19 cellular contexts compared by ENCODE assay signal in the genomic region with DNA sequence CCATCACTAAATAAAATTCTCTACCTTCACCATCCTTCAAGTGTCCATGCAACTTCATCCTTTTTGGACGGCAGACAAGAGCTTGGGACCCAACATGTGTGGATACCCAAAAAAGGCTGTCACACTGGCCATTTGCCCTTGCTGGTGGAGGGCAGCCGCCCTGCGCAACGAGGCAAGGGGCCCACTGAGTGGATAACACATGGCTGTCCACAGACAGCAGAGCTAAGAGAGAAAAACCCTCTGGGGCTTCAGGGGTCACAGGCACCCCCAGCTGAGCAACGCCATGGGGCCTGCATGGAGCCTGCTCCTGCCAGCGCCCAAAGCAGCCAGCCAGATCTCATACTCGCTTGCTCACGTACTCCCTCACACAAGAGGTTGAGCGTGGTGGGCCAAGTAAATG.
A peak's percentile ranks its signal among the peaks of the same experiment; 100 is the strongest.
DNase-seq lines count a peak whose midpoint lies in the region; ATAC-seq and TF ChIP-seq lines count a peak whose summit lies in the region.
"Had no signal": no experiment of that assay in that cellular context is flagged by ENCODE, and none has a peak within 500 bp of the region (broad histone marks: within the 10 kb centered on the region; RNA-seq: fewer than 3 reads in every experiment).

No MANE protein-coding gene starts in this region.

- no peak overlapping the region for H2BK120ac ChIP-seq in neuronal stem cell (ENCODE audit: low read depth, low read length)

- no peaks in the 10 kb centered on the region for H3K79me2 ChIP-seq in OCI-LY3 (ENCODE audit: low read length)

- H3K9me3 ChIP-seq in right cardiac atrium (ENCODE audit: control insufficient read depth, low read length) = no peaks in the 10 kb centered on the region
- H3K9me3 ChIP-seq in OCI-LY3 (ENCODE audit: insufficient read depth, low read length) = peaks cover 6% of the 10 kb centered on the region; the same call in 1 of the 2 replicates
- peaks cover 0 to 2% of the 10 kb centered on the region in 2 donors for H3K9me3 ChIP-seq in neuronal stem cell (replicated peaks in 1 of 2; ENCODE audit: control insufficient read depth in 2 of 2, insufficient read depth in 1 of 2, low read depth in 1 of 2, low read length in 2 of 2)

- H2BK12ac ChIP-seq in neuronal stem cell (ENCODE audit: low read length) = no peak overlapping the region

- H3K4me2 ChIP-seq in OCI-LY3 (ENCODE audit: low read length) (peak overlapping the region; percentile 56), neuronal stem cell (ENCODE audit: insufficient read depth, low read length, poor library complexity, severe bottlenecking) (no peak overlapping the region)
- H3K4me2 ChIP-seq: GM23338 had no signal

- no peak overlapping the region for H4K91ac ChIP-seq in neuronal stem cell (ENCODE audit: low read depth, low read length, poor library complexity)

- H3K4me3 ChIP-seq in right cardiac atrium (ENCODE audit: low read length) (no peak overlapping the region), OCI-LY3 (ENCODE audit: low read length) (peak overlapping the region; percentile 5; the same call in 1 of the 2 replicates), neuronal stem cell (ENCODE audit: low read length in 2 of 2) (peak overlapping the region in 1 of 2 donors; percentile 15)
- H3K4me3 ChIP-seq: GM12878, GM23338 had no signal

- H3K9ac ChIP-seq in OCI-LY3 (ENCODE audit: low read length) (peak overlapping the region; percentile 42; the same call in 1 of the 2 replicates), neuronal stem cell (ENCODE audit: low read depth, low read length, poor library complexity) (no peak overlapping the region)

- no peak overlapping the region for H3K23ac ChIP-seq in neuronal stem cell (ENCODE audit: low read depth, low read length, poor library complexity)

- no peak overlapping the region for H3K4ac ChIP-seq in neuronal stem cell (ENCODE audit: low read length)

- no peak overlapping the region for H2BK5ac ChIP-seq in neuronal stem cell (ENCODE audit: low read length)

- peaks cover 3% of the 10 kb centered on the region for H3K4me1 ChIP-seq in right cardiac atrium (ENCODE audit: control insufficient read depth, insufficient read depth, low read length)
- H3K4me1 ChIP-seq in OCI-LY3 (ENCODE audit: low read length) = peaks cover 59% of the 10 kb centered on the region
- no peaks in the 10 kb centered on the region for H3K4me1 ChIP-seq in neuronal stem cell (ENCODE audit: control insufficient read depth in 2 of 2, insufficient read depth in 1 of 2, low read depth in 1 of 2, low read length in 2 of 2)

- H3K79me1 ChIP-seq in neuronal stem cell (ENCODE audit: low read depth, low read length) = no peaks in the 10 kb centered on the region

- H2AFZ ChIP-seq in OCI-LY3 (ENCODE audit: low read depth, low read length) = no peak overlapping the region
- H2AFZ ChIP-seq in neuronal stem cell (ENCODE audit: low read length) = no peak overlapping the region
- H2AFZ ChIP-seq: GM23338 had no signal

- H4K8ac ChIP-seq in neuronal stem cell (ENCODE audit: low read depth, low read length) = no peak overlapping the region

- WGBS in right cardiac atrium = 95% methylated on average over 9 of the region's 9 CpGs
- no CpG with 5 or more reads among the region's 9 CpGs for WGBS in neuronal stem cell (ENCODE audit: extremely low coverage in 2 of 2, insufficient read length in 2 of 2, insufficient replicate concordance in 1 of 2), 2 donors

- H3K14ac ChIP-seq in neuronal stem cell (ENCODE audit: low read length) = no peak overlapping the region

- peak in 2 of 3 donors; percentile 17 to 28 for DNase-seq in right cardiac atrium
- DNase-seq in left ventricle myocardium superior = no peak
- no peak for DNase-seq in neuronal stem cell (ENCODE audit: low spot score)
- no peak for DNase-seq in effector CD8-positive, alpha-beta T cell (lab: John Stamatoyannopoulos, UW)
- DNase-seq in NCI-H510A (lab: John Stamatoyannopoulos, UW) = no peak
- DNase-seq in NCI-H1105 (lab: John Stamatoyannopoulos, UW) = no peak
- DNase-seq: CD4-positive, alpha-beta T cell; CD8-positive, alpha-beta memory T cell; DMS 273 treated with DMSO at 0.1 percent for 48 hours; DMS79; EL; GDM1; H9 had no signal

- no peak overlapping the region for H2AK5ac ChIP-seq in neuronal stem cell (ENCODE audit: low read depth, low read length)

- H3K36me3 ChIP-seq in OCI-LY3 (replicated peaks; ENCODE audit: low read depth, low read length) (peaks cover 4% of the 10 kb centered on the region), neuronal stem cell (replicated peaks in 1 of 2; ENCODE audit: control insufficient read depth in 2 of 2, insufficient read depth in 2 of 2, low read length in 2 of 2) (no peaks in the 10 kb centered on the region)

- ATAC-seq in right cardiac atrium = no peak
- ATAC-seq in left ventricle myocardium superior = no peak
- no peak for ATAC-seq in HG03521 (IDR thresholded peaks at IDR 0.05; ENCODE audit: unreplicated experiment)
- ATAC-seq: GM23338, HCT116 had no signal

- H3K27ac ChIP-seq in right cardiac atrium (ENCODE audit: low read length) = no peak overlapping the region
- peak overlapping the region; percentile 94 for H3K27ac ChIP-seq in OCI-LY3 (ENCODE audit: low read length)
- H3K27ac ChIP-seq in neuronal stem cell (replicated peaks; ENCODE audit: low read length) = no peak overlapping the region
- H3K27ac ChIP-seq: 22Rv1 had no signal

- no peak overlapping the region for H3K18ac ChIP-seq in neuronal stem cell (ENCODE audit: low read length)

- H3K27me3 ChIP-seq in right cardiac atrium (ENCODE audit: control insufficient read depth, insufficient read depth) (no peaks in the 10 kb centered on the region), OCI-LY3 (ENCODE audit: low read depth, low read length) (no peaks in the 10 kb centered on the region), neuronal stem cell (ENCODE audit: control insufficient read depth in 3 of 3, insufficient read depth in 3 of 3, low read depth in 1 of 3, low read length in 3 of 3) (no peaks in the 10 kb centered on the region)

- no peaks in the 10 kb centered on the region for H4K20me1 ChIP-seq in OCI-LY3 (ENCODE audit: insufficient read depth, low read length)

- peak overlapping the region; percentile 54 for H2BK15ac ChIP-seq in neuronal stem cell (ENCODE audit: low read length)

- no peak for TF ChIP-seq CTCF in OCI-LY3 (IDR thresholded peaks at IDR 0.05; ENCODE audit: low read depth, low read length)

- intact Hi-C loops in right cardiac atrium (cut with DNase I) (no loop called here), left ventricle myocardium superior (cut with micrococcal nuclease) (no loop called here)

Comparison
In these comparisons a context has a peak if more than half of its experiments do, and no peak if none do; other contexts are left out.
1. DNase-seq: peak in right cardiac atrium (2 of 3); none in left ventricle myocardium superior (single experiment), neuronal stem cell (single experiment), effector CD8-positive, alpha-beta T cell (single experiment), NCI-H510A (single experiment) and NCI-H1105 (single experiment).